Comparison of ENCODE assay signal across 8 cellular contexts in genomic region chr17:10327640-10328039, GRCh38. TPM values are rescaled to one million over a fixed set of nuclear protein-coding genes. Genes with fewer than 3 reads are reported as not detected.
DNase-seq lines count a peak whose midpoint lies in the region; ATAC-seq and TF ChIP-seq lines count a peak whose summit lies in the region.

No MANE protein-coding gene starts in this region.

- H3K4me3 ChIP-seq in GM23338 (no peak overlapping the region), colonic mucosa (no peak overlapping the region), right lobe of liver (no peak overlapping the region)

- H3K36me3 Mint-ChIP-seq in CD14-positive monocyte (no peaks in the 10 kb centered on the region), GM23338 (ENCODE audit: low read depth) (no peaks in the 10 kb centered on the region)
- H3K36me3 Mint-ChIP-seq in activated CD4-positive, alpha-beta T cell treated with anti-CD3 and anti-CD28 coated beads for 36 hours (ENCODE audit: low read depth): no peaks in the 10 kb centered on the region

- H3F3A ChIP-seq in GM23338 (replicated peaks; ENCODE audit: low read depth): no peaks in the 10 kb centered on the region

- H3K4me3 Mint-ChIP-seq in CD14-positive monocyte (peak overlapping the region in 1 of 2 donors; percentile 31), GM23338 (no peak overlapping the region)
- no peak overlapping the region for H3K4me3 Mint-ChIP-seq in activated CD4-positive, alpha-beta T cell treated with anti-CD3 and anti-CD28 coated beads for 36 hours

- no peak overlapping the region for H3K9ac ChIP-seq in colonic mucosa (ENCODE audit: low read depth in 2 of 2, low read length in 2 of 2)

- peak; percentile 98 for TF ChIP-seq CTCF in CD14-positive monocyte (IDR thresholded peaks at IDR 0.05)
- peak; percentile 87 to 95 for TF ChIP-seq CTCF in GM23338 (conservative IDR thresholded peaks at IDR 0.05; ENCODE audit: low read depth in 2 of 2)
- peak; percentile 88 for TF ChIP-seq CTCF in colonic mucosa (IDR thresholded peaks at IDR 0.05)
- TF ChIP-seq CTCF in right lobe of liver (IDR thresholded peaks at IDR 0.05): peak; percentile 75 to 94 (median 91)

- H4K20me1 ChIP-seq in GM23338 (replicated peaks; ENCODE audit: insufficient read depth): no peaks in the 10 kb centered on the region

- H3K4me1 ChIP-seq in GM23338 (ENCODE audit: insufficient read depth) (no peaks in the 10 kb centered on the region), colonic mucosa (no peaks in the 10 kb centered on the region), right lobe of liver (no peaks in the 10 kb centered on the region)

- no peak overlapping the region for H3K4me2 ChIP-seq in GM23338

- H3K27me3 ChIP-seq in GM23338 (ENCODE audit: insufficient read depth) (no peaks in the 10 kb centered on the region), colonic mucosa (no peaks in the 10 kb centered on the region), right lobe of liver (no peaks in the 10 kb centered on the region)

- H3K9me3 Mint-ChIP-seq in CD14-positive monocyte: peaks cover 0 to 2% (median 0%) of the 10 kb centered on the region in 7 donors
- no peaks in the 10 kb centered on the region; the same call in 2 of the 3 replicates for H3K9me3 Mint-ChIP-seq in GM23338
- no peaks in the 10 kb centered on the region for H3K9me3 Mint-ChIP-seq in activated CD4-positive, alpha-beta T cell treated with anti-CD3 and anti-CD28 coated beads for 36 hours (ENCODE audit: low read depth)

- H3K4me1 Mint-ChIP-seq in CD14-positive monocyte (peaks cover 2% of the 10 kb centered on the region), GM23338 (no peaks in the 10 kb centered on the region)
- no peaks in the 10 kb centered on the region for H3K4me1 Mint-ChIP-seq in activated CD4-positive, alpha-beta T cell treated with anti-CD3 and anti-CD28 coated beads for 36 hours

- H3K9me3 ChIP-seq in colonic mucosa: no peaks in the 10 kb centered on the region
- H3K9me3 ChIP-seq in right lobe of liver: no peaks in the 10 kb centered on the region

- no peak overlapping the region for H3K27ac Mint-ChIP-seq in CD14-positive monocyte
- H3K27ac Mint-ChIP-seq in GM23338: no peak overlapping the region
- H3K27ac Mint-ChIP-seq in activated CD4-positive, alpha-beta T cell treated with anti-CD3 and anti-CD28 coated beads for 36 hours: no peak overlapping the region

- WGBS in right lobe of liver (ENCODE audit: insufficient coverage, low coverage, low lambda C conversion rate, missing lambda C conversion rate): 0% methylated on average over 6 of the region's 10 CpGs

- no peak overlapping the region for H3K27ac ChIP-seq in GM23338 (ENCODE audit: low read depth)
- H3K27ac ChIP-seq in colonic mucosa: no peak overlapping the region
- H3K27ac ChIP-seq in right lobe of liver: no peak overlapping the region

- H3K36me3 ChIP-seq in GM23338 (ENCODE audit: insufficient read depth) (no peaks in the 10 kb centered on the region), colonic mucosa (no peaks in the 10 kb centered on the region), right lobe of liver (no peaks in the 10 kb centered on the region)

- POLR2A ChIA-PET in activated CD4-positive, alpha-beta T cell treated with anti-CD3 and anti-CD28 coated beads for 36 hours (lab: Charles Lee): no interaction called here

- CTCF ChIA-PET in activated CD4-positive, alpha-beta T cell treated with anti-CD3 and anti-CD28 coated beads for 36 hours (lab: Charles Lee): interaction anchor here (0.6 to 4.1 kb wide), 8 partner anchors 8 to 322 kb away, joined by 3 to 41 read pairs (median 4); no protein-coding TSS in a partner anchor

- DNase-seq in CD14-positive monocyte (ENCODE audit: low spot score) (peak; percentile 59), GM23338 (ENCODE audit: low spot score) (peak; percentile 94), NCI-H2227 (lab: John Stamatoyannopoulos, UW; ENCODE audit: unreplicated experiment) (peak; percentile 50), colonic mucosa (peak; percentile 85), right lobe of liver (peak; percentile 63 to 69 (median 67))
- peak; percentile 87 for DNase-seq in activated CD4-positive, alpha-beta T cell treated with anti-CD3 and anti-CD28 coated beads for 36 hours
- DNase-seq in stimulated activated CD4-positive, alpha-beta T cell treated with anti-CD3 and anti-CD28 coated beads, TNF-alpha, amount 100 ng/mL, for 24 hours (ENCODE audit: low read depth in 3 of 3): peak; percentile 44 to 75 (median 45)

- H3K27me3 Mint-ChIP-seq in CD14-positive monocyte (ENCODE audit: low read depth in 3 of 3) (peaks cover 2 to 15% (median 4%) of the 10 kb centered on the region in 3 donors), GM23338 (ENCODE audit: insufficient read depth, low read depth, poor library complexity) (peaks cover 13% of the 10 kb centered on the region)
- peaks cover 3% of the 10 kb centered on the region for H3K27me3 Mint-ChIP-seq in activated CD4-positive, alpha-beta T cell treated with anti-CD3 and anti-CD28 coated beads for 36 hours

- intact Hi-C loops in CD14-positive monocyte (cut with micrococcal nuclease): no loop called here
- intact Hi-C loops in activated CD4-positive, alpha-beta T cell treated with anti-CD3 and anti-CD28 coated beads for 36 hours (cut with DNase I, micrococcal nuclease): loop anchor here (1.0 kb wide), 2 partner anchors 287 to 291 kb away; no protein-coding TSS in a partner anchor
- intact Hi-C loops in colonic mucosa (cut with DNase I): loop anchor here (2.0 kb wide), 1 partner anchor 287 kb away; no protein-coding TSS in a partner anchor
- intact Hi-C loops in right lobe of liver (cut with DNase I): loop anchor here in 1 of 2 donors (10.0 kb wide), 1 partner anchor 287 kb away; no protein-coding TSS in a partner anchor

- peak; percentile 85 for ATAC-seq in GM23338
- ATAC-seq in activated CD4-positive, alpha-beta T cell treated with anti-CD3 and anti-CD28 coated beads for 36 hours: peak; percentile 73
- ATAC-seq in right lobe of liver: peak; percentile 74 to 89 (median 82)
- ATAC-seq in GM21367 (IDR thresholded peaks at IDR 0.05; ENCODE audit: unreplicated experiment): no peak

- H3K79me2 ChIP-seq in GM23338 (replicated peaks; ENCODE audit: insufficient read depth): no peaks in the 10 kb centered on the region

- no peaks in the 10 kb centered on the region for H3K9me2 ChIP-seq in GM23338 (ENCODE audit: insufficient read depth)

- TF ChIP-seq POLR2A in right lobe of liver (IDR thresholded peaks at IDR 0.05): no peak

- H2AFZ ChIP-seq in GM23338: peak overlapping the region; percentile 85

TF ChIP-seq in GM23338, 12 proteins besides CTCF, POLR2A, EP300 and RAD21:
- TF ChIP-seq JUNB (IDR thresholded peaks at IDR 0.05; ENCODE audit: unreplicated experiment): no peak
- TF ChIP-seq CREB1 (CRISPR knock-in tag; IDR thresholded peaks at IDR 0.05; ENCODE audit: low read depth): no peak

RNA-seq across cellular contexts. Expression of gene MYH13, which starts 45.2 kb away (rescaled TPM):
- polyA plus RNA-seq in CD14-positive monocyte (not detected), GM23338 (2016; fragmentation: Nextera tagmentation; extraction: Ambion mirVana) (not detected in 2 replicates)
- total RNA-seq in GM23338 (2014; rRNA removed; shearing (Covaris generic)): not detected in 2 replicates
- not detected for total RNA-seq in activated CD4-positive, alpha-beta T cell treated with anti-CD3 and anti-CD28 coated beads for 36 hours
- total RNA-seq in colonic mucosa (under 1 TPM in 1 of 2 donors, not detected in 1; 0.11 TPM), right lobe of liver (not detected)

Comparison
In these comparisons a context has a peak if more than half of its experiments do, and no peak if none do; other contexts are left out.
1. intact Hi-C loops: an anchor here in activated CD4-positive, alpha-beta T cell treated with anti-CD3 and anti-CD28 coated beads for 36 hours (1.0 kb wide) and colonic mucosa (2.0 kb wide); none called in CD14-positive monocyte.